15 cellular contexts compared by ENCODE assay signal in the genomic region with DNA sequence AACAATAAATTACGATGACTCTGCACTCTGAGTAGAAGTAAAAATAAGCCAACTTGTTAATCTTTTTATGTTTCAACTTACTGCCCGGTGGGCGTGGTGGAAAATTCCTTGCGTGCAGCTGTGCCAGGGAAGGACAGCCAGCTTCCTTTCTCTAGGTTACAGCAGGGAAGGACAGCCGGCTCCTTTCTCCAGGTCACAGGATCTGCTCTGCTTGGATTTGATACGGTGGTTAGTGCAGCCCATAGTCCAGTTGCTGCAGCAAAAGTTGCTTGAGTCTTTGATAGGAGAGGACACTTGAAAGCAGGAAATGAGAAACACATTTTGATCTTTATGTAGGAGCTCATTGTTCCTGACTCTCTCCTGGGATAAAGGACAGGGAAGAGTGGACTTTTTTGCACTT. TPM values are rescaled to one million over a fixed set of nuclear protein-coding genes. Genes with fewer than 3 reads are reported as not detected.
"Had no signal": no experiment of that assay in that cellular context is flagged by ENCODE, and none has a peak within 500 bp of the region (broad histone marks: within the 10 kb centered on the region; RNA-seq: fewer than 3 reads in every experiment).

No MANE protein-coding gene starts in this region.

RNA-seq across cellular contexts. Expression of gene POTEB, which starts 13.4 kb away (rescaled TPM):
- total RNA-seq: stomach, subcutaneous adipose tissue, suprapubic skin, temporal lobe, thoracic aorta, thyroid gland, tibial nerve, transverse colon, upper lobe of left lung, upper lobe of right lung, ureter, urinary bladder, uterus, vagina had no signal
- polyA plus RNA-seq: stomach, thymus, urinary bladder had no signal
